ENCODE assay signal across 14 cellular contexts in genomic region chr2:95012881-95013550, GRCh38. TPM values are rescaled to one million over a fixed set of nuclear protein-coding genes. Genes with fewer than 3 reads are reported as not detected.
DNase-seq lines count a peak whose midpoint lies in the region; ATAC-seq lines count a peak whose summit lies in the region.
"Had no signal": no experiment of that assay in that cellular context is flagged by ENCODE, and none has a peak within 500 bp of the region (broad histone marks: within the 10 kb centered on the region; RNA-seq: fewer than 3 reads in every experiment).

No MANE protein-coding gene starts in this region.

- H3K4me1 Mint-ChIP-seq in activated CD4-positive, alpha-beta T cell treated with anti-CD3 and anti-CD28 coated beads for 36 hours = peaks cover 3% of the 10 kb centered on the region

- CTCF ChIA-PET in activated CD4-positive, alpha-beta T cell treated with anti-CD3 and anti-CD28 coated beads for 36 hours (lab: Charles Lee) = interaction anchor here (1.0 to 2.9 kb wide), 3 partner anchors 10 to 103 kb away, joined by 3 to 17 read pairs (median 11); no protein-coding TSS in a partner anchor

- no peak overlapping the region for H3K4me3 Mint-ChIP-seq in activated CD4-positive, alpha-beta T cell treated with anti-CD3 and anti-CD28 coated beads for 36 hours

- H3K36me3 Mint-ChIP-seq in activated CD4-positive, alpha-beta T cell treated with anti-CD3 and anti-CD28 coated beads for 36 hours (ENCODE audit: low read depth) = no peaks in the 10 kb centered on the region

- H2AFZ ChIP-seq in GM23248 = no peak overlapping the region

- H3K27me3 Mint-ChIP-seq in activated CD4-positive, alpha-beta T cell treated with anti-CD3 and anti-CD28 coated beads for 36 hours = no peaks in the 10 kb centered on the region

- no peak for DNase-seq in activated CD4-positive, alpha-beta T cell treated with anti-CD3 and anti-CD28 coated beads for 36 hours
- no peak for DNase-seq in activated CD4-positive, alpha-beta T cell treated with anti-CD3 and anti-CD28 coated beads for 1 hour
- peak; percentile 65 for DNase-seq in GM23248
- DNase-seq in stimulated activated naive CD8-positive, alpha-beta T cell treated with anti-CD3 and anti-CD28 coated beads, Interleukin-15, Interleukin-2, amounts not matched to agents 100 U/mL and 50 U/mL, for 24 hours = no peak
- DNase-seq in NCI-H2107 (lab: John Stamatoyannopoulos, UW) = no peak
- no peak for DNase-seq in Ammon's horn (ENCODE audit: low spot score)
- DNase-seq in DMS53 (lab: John Stamatoyannopoulos, UW) = no peak
- DNase-seq: activated CD4-positive, CD25-positive, alpha-beta regulatory T cell treated with anti-CD3 and anti-CD28 coated beads, Interleukin-2, amount 50 U/mL, for 72 hours; cerebellar nuclear complex; NCI-H2171 treated with DMSO at 0.1 percent for 48 hours; stimulated activated naive CD4-positive, alpha-beta T cell treated with Interleukin-2 at 50 U/mL for 16 hours had no signal

- intact Hi-C loops in activated CD4-positive, alpha-beta T cell treated with anti-CD3 and anti-CD28 coated beads for 36 hours (cut with DNase I, micrococcal nuclease) = no loop called here

- no peaks in the 10 kb centered on the region for H3K9me3 Mint-ChIP-seq in activated CD4-positive, alpha-beta T cell treated with anti-CD3 and anti-CD28 coated beads for 36 hours (ENCODE audit: low read depth)

- H3K4me3 ChIP-seq in GM23248 = no peak overlapping the region
- H3K4me3 ChIP-seq: prostate gland had no signal

- peak; percentile 43 for ATAC-seq in activated CD4-positive, alpha-beta T cell treated with anti-CD3 and anti-CD28 coated beads for 36 hours
- ATAC-seq in HG03565 (IDR thresholded peaks at IDR 0.05; ENCODE audit: unreplicated experiment) = peak; percentile 78
- peak; percentile 59 for ATAC-seq in stimulated activated naive CD8-positive, alpha-beta T cell treated with anti-CD3 and anti-CD28 coated beads, Interleukin-15, Interleukin-2, amounts not matched to agents 100 U/mL and 50 U/mL, for 24 hours

- H4K20me1 ChIP-seq in GM23248 (ENCODE audit: insufficient read depth) = no peaks in the 10 kb centered on the region

- peaks cover 35% of the 10 kb centered on the region for H3K27me3 ChIP-seq in GM23248 (replicated peaks; ENCODE audit: insufficient read depth)

- no peak overlapping the region for H3K4me2 ChIP-seq in GM23248 (ENCODE audit: unreplicated experiment)

- H3K27ac Mint-ChIP-seq in activated CD4-positive, alpha-beta T cell treated with anti-CD3 and anti-CD28 coated beads for 36 hours = no peak overlapping the region

- H3K9me3 ChIP-seq in GM23248 (ENCODE audit: low read depth) = no peaks in the 10 kb centered on the region
- H3K9me3 ChIP-seq: prostate gland had no signal

- no peak overlapping the region for H3K9ac ChIP-seq in GM23248

- in situ Hi-C loops in GM23248 (cut with MboI) = no loop called here

- H3F3A ChIP-seq in GM23248 (ENCODE audit: insufficient read depth) = no peaks in the 10 kb centered on the region

- no peaks in the 10 kb centered on the region for H3K79me2 ChIP-seq in GM23248 (ENCODE audit: insufficient read depth)

- H3K36me3 ChIP-seq in GM23248 (ENCODE audit: low read depth) = no peaks in the 10 kb centered on the region
- H3K36me3 ChIP-seq: prostate gland had no signal

- no peaks in the 10 kb centered on the region for H3K4me1 ChIP-seq in GM23248 (ENCODE audit: insufficient read depth)
- H3K4me1 ChIP-seq: prostate gland had no signal

- POLR2A ChIA-PET in activated CD4-positive, alpha-beta T cell treated with anti-CD3 and anti-CD28 coated beads for 36 hours (lab: Charles Lee) = no interaction called here

- no peak overlapping the region for H3K27ac ChIP-seq in GM23248
- H3K27ac ChIP-seq: prostate gland had no signal

- 67 to 71% methylated on average over 10 of the region's 10 CpGs for WGBS in GM23248 (ENCODE audit: low coverage in 1 of 2, low lambda C conversion rate in 2 of 2, missing lambda C conversion rate in 2 of 2), 2 experiments

- no peaks in the 10 kb centered on the region for H3K9me2 ChIP-seq in GM23248 (ENCODE audit: insufficient read depth)

RNA-seq across cellular contexts. Expression of gene MAL, which starts 12.5 kb away (rescaled TPM):
- total RNA-seq in activated CD4-positive, alpha-beta T cell treated with anti-CD3 and anti-CD28 coated beads for 36 hours = 10 to 100 TPM; 35.4 to 43.3 TPM
- total RNA-seq in GM23248 (2014; rRNA removed; shearing (Covaris generic)) = not detected in 2 replicates
- polyA plus RNA-seq in GM23248 (2016; fragmentation: Nextera tagmentation; extraction: Ambion mirVana) = not detected in 2 replicates
- total RNA-seq: H1 had no signal
- polyA plus RNA-seq: H1 had no signal

Comparison
In these comparisons a context has a peak if more than half of its experiments do, and no peak if none do; other contexts are left out.
1. RNA of gene MAL, which starts 12.5 kb away (total RNA-seq): 35.4 to 43.3 TPM in activated CD4-positive, alpha-beta T cell treated with anti-CD3 and anti-CD28 coated beads for 36 hours; not detected in GM23248; every median in the first group is over 10 times any median in the second.
2. Peak in every context shown above with its lines, with median percentiles within 50 percentile points of each other: ATAC-seq.